In genomic region chr3:62366093-62366419, GRCh38 we compare ENCODE assay signal across 33 cellular contexts. TPM values are rescaled to one million over a fixed set of nuclear protein-coding genes. Genes with fewer than 3 reads are reported as not detected.
"Had no signal": no experiment of that assay in that cellular context is flagged by ENCODE, and none has a peak within 500 bp of the region (broad histone marks: within the 10 kb centered on the region; RNA-seq: fewer than 3 reads in every experiment).

No MANE protein-coding gene starts in this region.

- H3K36me3 Mint-ChIP-seq: activated naive CD4-positive, alpha-beta T cell treated with anti-CD3 and anti-CD28 coated beads, Interleukin-2, amount 50 U/mL, for 24 hours had no signal

- H3K4me3 ChIP-seq: body of pancreas, PC-9, SJCRH30, SK-N-MC had no signal

- H3K9me3 Mint-ChIP-seq: activated naive CD4-positive, alpha-beta T cell treated with anti-CD3 and anti-CD28 coated beads, Interleukin-2, amount 50 U/mL, for 24 hours; activated T-cell treated with anti-CD3 and anti-CD28 coated beads, Interleukin-2, amount 50 U/mL, for 24 hours; T-helper 2 cell treated with Interferon-gamma antibody and Interleukin-4, amounts not matched to agents 5 μg/mL and 100 μg/mL, for 36 hours had no signal

- H3K4me2 ChIP-seq: PC-9 had no signal

- H2AFZ ChIP-seq: PC-9 had no signal

- H3K36me3 ChIP-seq: SJCRH30 had no signal

- H3K4me1 Mint-ChIP-seq: activated CD4-positive, alpha-beta T cell treated with anti-CD3 and anti-CD28 coated beads for 36 hours; activated CD4-positive, alpha-beta T cell treated with anti-CD3 and anti-CD28 coated beads, Interleukin-2, amount 10 ng/mL, durations not matched to agents 7 days and 5 days had no signal

- H3K4me1 ChIP-seq: SJCRH30 had no signal

- H3K27ac ChIP-seq: body of pancreas, PC-9, SJCRH30, SK-N-MC had no signal

- ATAC-seq: activated CD4-positive, alpha-beta T cell treated with anti-CD3 and anti-CD28 coated beads for 36 hours; activated CD4-positive, CD25-positive, alpha-beta regulatory T cell treated with anti-CD3 and anti-CD28 coated beads, Interleukin-2, amount 50 U/mL, for 24 hours; activated CD8-positive, alpha-beta T cell treated with anti-CD3 and anti-CD28 coated beads, Interleukin-2, amount 10 ng/mL, durations not matched to agents 7 days and 5 days; body of pancreas had no signal

- H3K27me3 ChIP-seq: SJCRH30 had no signal

- H3K9me3 ChIP-seq: body of pancreas, SJCRH30 had no signal

- H3K27ac Mint-ChIP-seq: activated CD4-positive, alpha-beta T cell treated with anti-CD3 and anti-CD28 coated beads for 36 hours; activated CD8-positive, alpha-beta T cell treated with anti-CD3 and anti-CD28 coated beads, Interleukin-2, amount 10 ng/mL, durations not matched to agents 7 days and 5 days; activated naive CD4-positive, alpha-beta T cell treated with anti-CD3 and anti-CD28 coated beads, Interleukin-2, amount 50 U/mL, for 24 hours; activated naive CD8-positive, alpha-beta T cell treated with anti-CD3 and anti-CD28 coated beads, Interleukin-2, amount 10 ng/mL, durations not matched to agents 7 days and 5 days; activated T-cell treated with anti-CD3 and anti-CD28 coated beads, Interleukin-2, amount 50 U/mL, for 24 hours; activated T-helper 2 cell treated with anti-CD3 and anti-CD28 coated beads, Interferon-gamma antibody, Interleukin-2, Interleukin-4, amounts not matched to agents 10 μg/mL and 5 μg/mL and 100 μg/mL, durations not matched to agents 14 hours and 24 hours and 36 hours; T-helper 2 cell treated with Interferon-gamma antibody and Interleukin-4, amounts not matched to agents 5 μg/mL and 100 μg/mL, for 36 hours had no signal

- H3K4me3 Mint-ChIP-seq: activated CD4-positive, alpha-beta T cell treated with anti-CD3 and anti-CD28 coated beads for 36 hours; activated CD4-positive, alpha-beta T cell treated with anti-CD3 and anti-CD28 coated beads, Interleukin-2, amount 10 ng/mL, durations not matched to agents 7 days and 5 days; activated CD8-positive, alpha-beta T cell treated with anti-CD3 and anti-CD28 coated beads, Interleukin-2, amount 10 ng/mL, durations not matched to agents 7 days and 5 days; activated naive CD4-positive, alpha-beta T cell treated with anti-CD3 and anti-CD28 coated beads, Interleukin-2, amount 50 U/mL, for 24 hours; activated naive CD8-positive, alpha-beta T cell treated with anti-CD3 and anti-CD28 coated beads, Interleukin-2, amount 10 ng/mL, durations not matched to agents 7 days and 5 days; activated T-cell treated with anti-CD3 and anti-CD28 coated beads, Interleukin-2, amount 50 U/mL, for 24 hours; T-helper 2 cell treated with Interferon-gamma antibody and Interleukin-4, amounts not matched to agents 5 μg/mL and 100 μg/mL, for 36 hours had no signal

- DNase-seq: activated CD4-positive, alpha-beta T cell treated with anti-CD3 and anti-CD28 coated beads for 36 hours; activated CD4-positive, alpha-beta T cell treated with anti-CD3 and anti-CD28 coated beads, Interleukin-2, amount 10 ng/mL, durations not matched to agents 7 days and 5 days; activated CD4-positive, alpha-beta T cell treated with anti-CD3 and anti-CD28 coated beads, Interleukin-2, amount 50 U/mL, for 48 hours; activated CD8-positive, alpha-beta T cell treated with anti-CD3 and anti-CD28 coated beads, Interleukin-2, amount 10 ng/mL, durations not matched to agents 7 days and 5 days; activated gamma-delta T cell; activated naive CD4-positive, alpha-beta T cell treated with Interleukin-2 at 50 U/mL for 16 hours; activated naive CD8-positive, alpha-beta T cell treated with anti-CD3 and anti-CD28 coated beads, Interleukin-2, amount 10 ng/mL, durations not matched to agents 7 days and 5 days; activated T-cell treated with anti-CD3 and anti-CD28 coated beads, Interleukin-2, amount 50 U/mL, for 24 hours; body of pancreas; cerebellar nuclear complex; Karpas-422; NCI-H1105; NCI-H1417 treated with DMSO at 0.1 percent for 48 hours; NCI-H187 treated with DMSO at 0.1 percent for 48 hours; NCI-H2081; NCI-H345; NCI-H748 treated with DMSO at 0.1 percent for 48 hours; NK-92 treated with Interleukin-12 subunit alpha and Interleukin-12 subunit beta, amount 100 ng/mL, for 24 hours; PC-9; Right ventricle myocardium superior; SJCRH30 had no signal

RNA-seq across cellular contexts. Expression of gene FEZF2, which starts 7.3 kb away (rescaled TPM):
- total RNA-seq: activated CD4-positive, alpha-beta T cell treated with anti-CD3 and anti-CD28 coated beads for 36 hours; activated CD4-positive, alpha-beta T cell treated with anti-CD3 and anti-CD28 coated beads, Interleukin-2, amount 10 ng/mL, durations not matched to agents 7 days and 5 days; activated CD8-positive, alpha-beta T cell treated with anti-CD3 and anti-CD28 coated beads, Interleukin-2, amount 10 ng/mL, durations not matched to agents 7 days and 5 days; activated naive CD8-positive, alpha-beta T cell treated with anti-CD3 and anti-CD28 coated beads, Interleukin-2, amount 10 ng/mL, durations not matched to agents 7 days and 5 days; activated T-helper 2 cell treated with anti-CD3 and anti-CD28 coated beads, Interferon-gamma antibody, Interleukin-2, Interleukin-4, amounts not matched to agents 10 μg/mL and 5 μg/mL and 100 μg/mL, durations not matched to agents 14 hours and 24 hours and 36 hours; astrocyte; body of pancreas; bronchial epithelial cell; MCF 10A; NCI-H460; OCI-LY7; PC-9; Right ventricle myocardium superior; SJCRH30; T-helper 1 cell treated with Interleukin-12 subunit alpha and Interleukin-12 subunit beta and Interleukin-4 antibody, amounts not matched to agents 30 ng/mL and 1 ng/mL, for 36 hours had no signal
- polyA plus RNA-seq: adipose tissue had no signal
